3 cellular contexts compared by ENCODE assay signal in the genomic region with DNA sequence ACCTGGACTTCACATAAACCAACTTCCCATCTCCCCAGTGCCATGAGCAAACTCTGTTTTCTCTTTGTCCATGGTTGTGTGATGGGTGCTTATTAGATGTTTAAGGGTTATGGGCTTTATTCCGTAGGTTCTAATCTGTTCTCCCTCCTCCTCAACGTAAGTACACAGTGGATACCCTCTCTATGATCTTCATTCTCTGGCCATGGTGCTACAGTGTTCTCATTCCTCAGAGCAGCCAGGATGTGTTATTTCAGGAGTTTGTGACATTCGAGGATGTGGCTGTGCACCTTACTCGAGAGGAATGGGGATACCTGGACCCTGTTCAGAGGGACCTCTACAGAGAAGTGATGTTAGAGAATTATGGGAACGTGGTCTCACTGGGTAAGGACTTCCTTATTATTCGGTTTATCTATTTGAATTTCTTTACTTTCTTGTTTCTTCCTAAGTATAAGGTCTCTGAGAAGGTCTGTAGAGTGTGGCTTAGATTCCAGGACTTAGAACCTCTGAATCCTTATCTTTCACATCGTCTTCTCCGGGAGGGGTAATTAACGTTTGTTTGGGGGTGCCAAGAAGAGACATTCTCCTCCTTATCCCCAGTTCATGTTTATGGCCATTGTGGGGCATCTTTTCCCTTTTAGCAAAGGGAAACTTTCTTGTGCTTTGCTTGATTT.
TF ChIP-seq lines count a peak whose summit lies in the region.

No MANE protein-coding gene starts in this region.

TF ChIP-seq in SK-N-SH treated with all-trans-retinoic acid at 6 μM for 48 hours, 23 proteins besides CTCF, POLR2A, EP300 and RAD21:
- TF ChIP-seq, protein P1, sequence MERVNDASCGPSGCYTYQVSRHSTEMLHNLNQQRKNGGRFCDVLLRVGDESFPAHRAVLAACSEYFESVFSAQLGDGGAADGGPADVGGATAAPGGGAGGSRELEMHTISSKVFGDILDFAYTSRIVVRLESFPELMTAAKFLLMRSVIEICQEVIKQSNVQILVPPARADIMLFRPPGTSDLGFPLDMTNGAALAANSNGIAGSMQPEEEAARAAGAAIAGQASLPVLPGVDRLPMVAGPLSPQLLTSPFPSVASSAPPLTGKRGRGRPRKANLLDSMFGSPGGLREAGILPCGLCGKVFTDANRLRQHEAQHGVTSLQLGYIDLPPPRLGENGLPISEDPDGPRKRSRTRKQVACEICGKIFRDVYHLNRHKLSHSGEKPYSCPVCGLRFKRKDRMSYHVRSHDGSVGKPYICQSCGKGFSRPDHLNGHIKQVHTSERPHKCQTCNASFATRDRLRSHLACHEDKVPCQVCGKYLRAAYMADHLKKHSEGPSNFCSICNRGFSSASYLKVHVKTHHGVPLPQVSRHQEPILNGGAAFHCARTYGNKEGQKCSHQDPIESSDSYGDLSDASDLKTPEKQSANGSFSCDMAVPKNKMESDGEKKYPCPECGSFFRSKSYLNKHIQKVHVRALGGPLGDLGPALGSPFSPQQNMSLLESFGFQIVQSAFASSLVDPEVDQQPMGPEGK (CRISPR knock-in tag; IDR thresholded peaks at IDR 0.05; ENCODE audit: borderline replicate concordance): 0 out of 2 replicates have a peak, but pooled peaks have one; percentile 5
- no peak for TF ChIP-seq ZFP3 (CRISPR knock-in tag; IDR thresholded peaks at IDR 0.05)

TF ChIP-seq in endothelial cell of umbilical vein, 7 proteins besides CTCF, POLR2A, EP300 and RAD21:
- TF ChIP-seq FOS (IDR thresholded peaks at IDR 0.05; ENCODE audit: borderline replicate concordance, insufficient read depth, low read length) (no peak), JUN (IDR thresholded peaks at IDR 0.05; ENCODE audit: borderline replicate concordance, insufficient read depth, insufficient read length, low read depth) (no peak), POLR2AphosphoS5 (IDR thresholded peaks at IDR 0.05; ENCODE audit: insufficient read depth, low read depth, low read length) (no peak), GATA2 (IDR thresholded peaks at IDR 0.05; ENCODE audit: insufficient read depth, insufficient read length, low read depth, low read length) (no peak)

TF ChIP-seq in HEK293T, 16 proteins besides CTCF, POLR2A, EP300 and RAD21:
- TF ChIP-seq TARDBP (IDR thresholded peaks at IDR 0.05): no peak
- TF ChIP-seq HDGF (IDR thresholded peaks at IDR 0.05; ENCODE audit: borderline replicate concordance): no peak
- no peak for TF ChIP-seq SP1 (IDR thresholded peaks at IDR 0.05)
- no peak for TF ChIP-seq LEF1 (IDR thresholded peaks at IDR 0.05; ENCODE audit: borderline replicate concordance)
- TF ChIP-seq CTBP1 (IDR thresholded peaks at IDR 0.05; ENCODE audit: borderline replicate concordance): no peak
- TF ChIP-seq ARNT (IDR thresholded peaks at IDR 0.05): no peak
- TF ChIP-seq, protein P2, sequence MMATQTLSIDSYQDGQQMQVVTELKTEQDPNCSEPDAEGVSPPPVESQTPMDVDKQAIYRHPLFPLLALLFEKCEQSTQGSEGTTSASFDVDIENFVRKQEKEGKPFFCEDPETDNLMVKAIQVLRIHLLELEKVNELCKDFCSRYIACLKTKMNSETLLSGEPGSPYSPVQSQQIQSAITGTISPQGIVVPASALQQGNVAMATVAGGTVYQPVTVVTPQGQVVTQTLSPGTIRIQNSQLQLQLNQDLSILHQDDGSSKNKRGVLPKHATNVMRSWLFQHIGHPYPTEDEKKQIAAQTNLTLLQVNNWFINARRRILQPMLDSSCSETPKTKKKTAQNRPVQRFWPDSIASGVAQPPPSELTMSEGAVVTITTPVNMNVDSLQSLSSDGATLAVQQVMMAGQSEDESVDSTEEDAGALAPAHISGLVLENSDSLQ (IDR thresholded peaks at IDR 0.05): no peak
- TF ChIP-seq NFRKB (IDR thresholded peaks at IDR 0.05): no peak
